In genomic region chr17:70297397-70297796, GRCh38 we compare ENCODE assay signal across 1 cellular context.
TF ChIP-seq lines count a peak whose summit lies in the region.

No MANE protein-coding gene starts in this region.

TF ChIP-seq in GM12878, 131 proteins besides CTCF, POLR2A, EP300 and RAD21 (continued from another document):
- no peak for TF ChIP-seq RELB (IDR thresholded peaks at IDR 0.05; ENCODE audit: low read depth)
